Comparison of ENCODE assay signal across 8 cellular contexts in genomic region chr10:16520900-16521299, GRCh38.
A peak's percentile ranks its signal among the peaks of the same experiment; 100 is the strongest.
DNase-seq lines count a peak whose midpoint lies in the region; ATAC-seq and TF ChIP-seq lines count a peak whose summit lies in the region.

No MANE protein-coding gene starts in this region.

- H3K4me1 Mint-ChIP-seq in activated naive CD8-positive, alpha-beta T cell (ENCODE audit: low read depth): peaks cover 11% of the 10 kb centered on the region

- peak; percentile 50 for ATAC-seq in GM21381 (IDR thresholded peaks at IDR 0.05; ENCODE audit: unreplicated experiment)
- no peak for ATAC-seq in GM18873 (IDR thresholded peaks at IDR 0.05; ENCODE audit: low FRiP score, unreplicated experiment)

- peak; percentile 21 for DNase-seq in EL
- DNase-seq in LNCaP clone FGC (ENCODE audit: low read depth): no peak
- DNase-seq in stimulated activated CD4-positive, alpha-beta T cell treated with anti-CD3 and anti-CD28 coated beads, Interleukin-12 subunit alpha, Interleukin-12 subunit beta, amount 100 ng/mL, for 48 hours (ENCODE audit: low read depth in 2 of 3, low spot score in 1 of 3): peak in 2 of 3 donors; percentile 11 to 13
- DNase-seq in SKM-1 treated with dmso at 0.1 percent for 144 hours (lab: John Stamatoyannopoulos, UW; ENCODE audit: unreplicated experiment): no peak

- H3K4me3 ChIP-seq in LNCaP clone FGC (ENCODE audit: low read depth, low read length) (peak overlapping the region; percentile 31), iPS-11a (ENCODE audit: low read depth, low read length) (peak overlapping the region; percentile 60)

- H3K36me3 Mint-ChIP-seq in activated naive CD8-positive, alpha-beta T cell: peaks cover 3% of the 10 kb centered on the region

- peak; percentile 34; the same call in 1 of the 2 replicates for TF ChIP-seq CTCF in LNCaP clone FGC (IDR thresholded peaks at IDR 0.05; ENCODE audit: control insufficient read depth, extremely low read depth, insufficient read depth)

- H3K27me3 Mint-ChIP-seq in activated naive CD8-positive, alpha-beta T cell: peaks cover 22% of the 10 kb centered on the region

- H3K4me3 Mint-ChIP-seq in activated naive CD8-positive, alpha-beta T cell: peak overlapping the region; percentile 27

- H3K9me3 Mint-ChIP-seq in activated naive CD8-positive, alpha-beta T cell (ENCODE audit: low read depth): no peaks in the 10 kb centered on the region

- H3K27ac Mint-ChIP-seq in activated naive CD8-positive, alpha-beta T cell: no peak overlapping the region

Comparison
In these comparisons a context has a peak if more than half of its experiments do, and no peak if none do; other contexts are left out.
1. DNase-seq: peak in EL (single experiment) and stimulated activated CD4-positive, alpha-beta T cell treated with anti-CD3 and anti-CD28 coated beads, Interleukin-12 subunit alpha, Interleukin-12 subunit beta, amount 100 ng/mL, for 48 hours (2 of 3); none in LNCaP clone FGC (single experiment) and SKM-1 treated with dmso at 0.1 percent for 144 hours (single experiment).